Comparison of ENCODE assay signal across 11 cellular contexts in genomic region chr2:157164891-157165290, GRCh38.
"Had no signal": no experiment of that assay in that cellular context is flagged by ENCODE, and none has a peak within 500 bp of the region (broad histone marks: within the 10 kb centered on the region; RNA-seq: fewer than 3 reads in every experiment).

No MANE protein-coding gene starts in this region.

- H3K4me3 ChIP-seq: GM23248, GM23338, HAP-1 had no signal

- H2AFZ ChIP-seq: GM23248, GM23338 had no signal

- H3K9me3 ChIP-seq: HAP-1 had no signal

- H3K4me1 ChIP-seq: HAP-1 had no signal

- H3K36me3 ChIP-seq: HAP-1 had no signal

- H3K9ac ChIP-seq: GM23248 had no signal

- H3K4me2 ChIP-seq: GM23338 had no signal

- DNase-seq: GM23248, GOT3, H7, H9, HCEC 1CT, HFFc6 had no signal

- H3K27ac ChIP-seq: GM23248 had no signal

- FAIRE-seq: H1, H54 had no signal

- ATAC-seq: GM23338, HCT116 had no signal
